ENCODE assay signal across 21 cellular contexts in the genomic region with DNA sequence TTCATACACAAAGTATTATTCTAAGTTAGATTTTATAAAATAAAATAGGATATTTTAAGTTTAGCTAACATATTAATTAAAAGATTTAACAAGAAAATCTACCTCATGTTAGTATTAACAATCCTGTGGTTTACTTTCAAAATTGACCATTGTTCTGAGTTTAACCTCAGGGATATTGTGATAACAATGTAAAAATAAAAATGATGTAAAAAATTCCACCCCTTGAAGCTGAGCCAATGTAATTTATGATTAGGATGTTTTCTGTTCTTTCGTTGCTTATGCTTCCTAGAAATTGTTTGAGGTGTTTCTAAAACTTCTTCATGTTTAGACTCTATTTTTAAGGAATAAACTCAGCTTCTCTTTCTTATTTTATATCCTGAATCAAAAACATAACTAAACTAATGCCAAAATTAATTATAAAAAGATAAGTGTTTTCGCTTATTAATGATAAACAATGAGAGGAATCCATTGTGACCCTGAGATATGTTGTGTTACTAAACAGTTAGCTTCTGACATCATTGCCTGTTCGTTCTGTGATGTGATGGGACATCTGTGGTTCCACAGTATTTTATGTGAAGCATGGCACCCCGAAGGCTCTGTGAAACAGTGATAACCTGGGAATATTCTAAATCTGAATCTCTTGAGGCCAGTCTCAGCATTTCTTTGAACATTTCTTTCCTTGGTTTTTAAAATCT.
"Had no signal": no experiment of that assay in that cellular context is flagged by ENCODE, and none has a peak within 500 bp of the region (broad histone marks: within the 10 kb centered on the region; RNA-seq: fewer than 3 reads in every experiment).

No MANE protein-coding gene starts in this region.

- H3K36me3 ChIP-seq: left lung had no signal

- H3K27ac ChIP-seq: epithelial cell of prostate, left lung, psoas muscle had no signal

- H3K9me3 Mint-ChIP-seq: activated T-cell treated with anti-CD3 and anti-CD28 coated beads, Interleukin-2, amount 50 U/mL, for 72 hours; stimulated activated naive CD8-positive, alpha-beta T cell treated with anti-CD3 and anti-CD28 coated beads, Interleukin-15, Interleukin-2, amounts not matched to agents 100 ng/mL and 50 ng/mL, for 24 hours; T-helper 2 cell treated with Interferon-gamma antibody and Interleukin-4, amounts not matched to agents 5 μg/mL and 100 μg/mL, for 36 hours had no signal

- ATAC-seq: activated T-cell treated with anti-CD3 and anti-CD28 coated beads, Interleukin-2, amount 50 U/mL, for 72 hours; left lung; psoas muscle had no signal

- H3K27ac Mint-ChIP-seq: activated T-cell treated with anti-CD3 and anti-CD28 coated beads, Interleukin-2, amount 50 U/mL, for 72 hours; stimulated activated naive CD8-positive, alpha-beta T cell treated with anti-CD3 and anti-CD28 coated beads, Interleukin-15, Interleukin-2, amounts not matched to agents 100 ng/mL and 50 ng/mL, for 24 hours; T-helper 2 cell treated with Interferon-gamma antibody and Interleukin-4, amounts not matched to agents 5 μg/mL and 100 μg/mL, for 36 hours had no signal

- H3K4me3 ChIP-seq: left lung, psoas muscle, skin epidermis had no signal

- H3K4me1 ChIP-seq: left lung, psoas muscle had no signal

- FAIRE-seq: TTC549 had no signal

- H3K9me3 ChIP-seq: left lung, psoas muscle had no signal

- H3K27me3 Mint-ChIP-seq: stimulated activated naive CD8-positive, alpha-beta T cell treated with anti-CD3 and anti-CD28 coated beads, Interleukin-15, Interleukin-2, amounts not matched to agents 100 ng/mL and 50 ng/mL, for 24 hours had no signal

- H3K4me3 Mint-ChIP-seq: activated T-cell treated with anti-CD3 and anti-CD28 coated beads, Interleukin-2, amount 50 U/mL, for 72 hours; stimulated activated naive CD8-positive, alpha-beta T cell treated with anti-CD3 and anti-CD28 coated beads, Interleukin-15, Interleukin-2, amounts not matched to agents 100 ng/mL and 50 ng/mL, for 24 hours; T-helper 2 cell treated with Interferon-gamma antibody and Interleukin-4, amounts not matched to agents 5 μg/mL and 100 μg/mL, for 36 hours had no signal

- DNase-seq: activated CD4-positive, alpha-beta T cell treated with anti-CD3 and anti-CD28 coated beads, Interleukin-2, amount 50 U/mL, for 4 hours; activated effector memory CD4-positive, alpha-beta T cell treated with anti-CD3 and anti-CD28 coated beads, Interleukin-2, amount 50 U/mL, for 16 hours; activated naive CD4-positive, alpha-beta T cell treated with anti-CD3 and anti-CD28 coated beads, Interleukin-2, amount 50 U/mL, for 16 hours; activated T-cell treated with anti-CD3 and anti-CD28 coated beads, Interleukin-2, amount 50 U/mL, for 72 hours; aorta; effector memory CD4-positive, alpha-beta T cell; foreskin melanocyte; glutamatergic neuron; hippocampal formation; islet precursor cell; left lung; psoas muscle; right cardiac atrium; stimulated activated CD4-positive, alpha-beta T cell treated with anti-CD3 and anti-CD28 coated beads, Interleukin-15, amount 100 ng/mL, for 24 hours; stimulated activated CD4-positive, alpha-beta T cell treated with anti-CD3 and anti-CD28 coated beads, Interleukin-2, amount 100 ng/mL, for 48 hours; trophoblast cell had no signal

- H3K27me3 ChIP-seq: left lung had no signal
